ENCODE assay signal across 18 cellular contexts in the genomic region with DNA sequence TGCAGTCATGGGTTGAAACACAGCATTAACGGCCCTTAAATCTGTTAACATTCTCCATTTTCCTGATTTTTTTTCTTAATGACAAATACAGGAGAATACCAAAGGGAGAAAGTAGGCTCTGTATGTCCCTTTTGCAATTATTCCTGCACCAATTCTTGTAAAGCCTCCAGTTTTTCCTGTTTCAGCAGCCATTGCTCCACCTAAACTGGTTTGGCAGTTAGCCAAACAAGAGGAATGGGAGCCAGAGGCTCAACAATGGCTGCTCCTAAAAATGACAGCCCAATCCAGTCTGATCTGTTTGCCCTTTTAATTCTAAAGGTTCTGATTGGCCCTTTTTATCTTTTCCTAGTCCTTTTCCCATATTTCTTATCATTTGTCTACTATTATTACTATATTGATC.
"Had no signal": no experiment of that assay in that cellular context is flagged by ENCODE, and none has a peak within 500 bp of the region (broad histone marks: within the 10 kb centered on the region; RNA-seq: fewer than 3 reads in every experiment).

No MANE protein-coding gene starts in this region.

- H3K4me1 ChIP-seq: colonic mucosa, heart left ventricle, psoas muscle, upper lobe of left lung, uterus had no signal

- H3K27ac ChIP-seq: colonic mucosa, heart left ventricle, parathyroid adenoma, psoas muscle, right lobe of liver, thoracic aorta, upper lobe of left lung, uterus had no signal

- H3K4me3 ChIP-seq: colonic mucosa, heart left ventricle, psoas muscle, right lobe of liver, thoracic aorta, upper lobe of left lung, uterus had no signal

- H3K9me3 ChIP-seq: colonic mucosa, right lobe of liver, uterus had no signal

- H3K9ac ChIP-seq: parathyroid adenoma had no signal

- DNase-seq: colonic mucosa; dermis blood vessel endothelial cell; foreskin melanocyte; heart left ventricle; hypothalamus; kidney glomerular epithelial cell; naive thymus-derived CD4-positive, alpha-beta T cell; nephron progenitor cell; psoas muscle; retina; right lobe of liver; stimulated activated CD4-positive, alpha-beta T cell treated with anti-CD3 and anti-CD28 coated beads, Interleukin-4, amount 100 ng/mL, for 24 hours; stimulated activated naive B cell treated with anti-CD40 and anti-IgM and Interleukin-4, amounts not matched to agents 10 μg/mL and 1 μg/mL and 100 μg/mL, for 72 hours; stimulated activated naive CD8-positive, alpha-beta T cell treated with anti-CD3 and anti-CD28 coated beads, Interleukin-15, amount 100 ng/mL, for 72 hours; upper lobe of left lung; uterus had no signal

- H3K27me3 ChIP-seq: colonic mucosa, heart left ventricle, right lobe of liver, upper lobe of left lung, uterus had no signal

- H3K79me2 ChIP-seq: parathyroid adenoma had no signal

- H2AFZ ChIP-seq: parathyroid adenoma had no signal

- ATAC-seq: heart left ventricle; naive thymus-derived CD4-positive, alpha-beta T cell; psoas muscle; right lobe of liver; stimulated activated naive B cell treated with anti-CD40 and anti-IgM and Interleukin-4, amounts not matched to agents 10 μg/mL and 1 μg/mL and 100 μg/mL, for 72 hours; stimulated activated naive CD8-positive, alpha-beta T cell treated with anti-CD3 and anti-CD28 coated beads, Interleukin-15, amount 100 ng/mL, for 72 hours had no signal

- H3K36me3 ChIP-seq: colonic mucosa, heart left ventricle, right lobe of liver, thoracic aorta, upper lobe of left lung, uterus had no signal
